ENCODE assay signal across 24 cellular contexts in genomic region chr10:76553700-76554470, GRCh38.
DNase-seq lines count a peak whose midpoint lies in the region; ATAC-seq and TF ChIP-seq lines count a peak whose summit lies in the region.
"Had no signal": no experiment of that assay in that cellular context is flagged by ENCODE, and none has a peak within 500 bp of the region (broad histone marks: within the 10 kb centered on the region; RNA-seq: fewer than 3 reads in every experiment).

No MANE protein-coding gene starts in this region.

- H3K4me1 Mint-ChIP-seq in nephron progenitor cell, result peaks cover 81% of the 10 kb centered on the region
- H3K4me1 Mint-ChIP-seq: activated naive CD4-positive, alpha-beta T cell treated with anti-CD3 and anti-CD28 coated beads, Interleukin-2, amount 50 U/mL, for 24 hours; naive thymus-derived CD4-positive, alpha-beta T cell; stimulated activated naive CD8-positive, alpha-beta T cell treated with anti-CD3 and anti-CD28 coated beads, Interleukin-15, amount 100 ng/mL, for 72 hours had no signal

- no peaks in the 10 kb centered on the region for H3K9me3 ChIP-seq in left ventricle myocardium inferior (replicated peaks)
- no peaks in the 10 kb centered on the region for H3K9me3 ChIP-seq in uterus
- H3K9me3 ChIP-seq: ovary, tibial artery had no signal

- H3K36me3 Mint-ChIP-seq in nephron progenitor cell (ENCODE audit: low read depth), result no peaks in the 10 kb centered on the region
- H3K36me3 Mint-ChIP-seq: activated naive CD4-positive, alpha-beta T cell treated with anti-CD3 and anti-CD28 coated beads, Interleukin-2, amount 50 U/mL, for 24 hours; CD8-positive, alpha-beta T cell; naive thymus-derived CD4-positive, alpha-beta T cell; WTC11 had no signal

- H3K4me3 ChIP-seq in left ventricle myocardium inferior (no peak overlapping the region), fibroblast of pulmonary artery (replicated peaks; ENCODE audit: low read depth, low read length) (no peak overlapping the region), uterus (no peak overlapping the region)
- H3K4me3 ChIP-seq: ovary, tibial artery had no signal

- H3K27me3 ChIP-seq in left ventricle myocardium inferior (ENCODE audit: low read depth), result no peaks in the 10 kb centered on the region
- H3K27me3 ChIP-seq in uterus, result no peaks in the 10 kb centered on the region
- H3K27me3 ChIP-seq: ovary, tibial artery had no signal

- H3K4me1 ChIP-seq in left ventricle myocardium inferior (peaks cover 24% of the 10 kb centered on the region), uterus (no peaks in the 10 kb centered on the region)

- no peaks in the 10 kb centered on the region for H3K27me3 Mint-ChIP-seq in nephron progenitor cell (ENCODE audit: low read depth, poor library complexity)
- H3K27me3 Mint-ChIP-seq: stimulated activated naive CD8-positive, alpha-beta T cell treated with anti-CD3 and anti-CD28 coated beads, Interleukin-15, amount 100 ng/mL, for 72 hours had no signal

- H3K27ac Mint-ChIP-seq in nephron progenitor cell, result peak overlapping the region; percentile 90
- H3K27ac Mint-ChIP-seq: activated naive CD4-positive, alpha-beta T cell treated with anti-CD3 and anti-CD28 coated beads, Interleukin-2, amount 50 U/mL, for 24 hours; CD8-positive, alpha-beta T cell; naive thymus-derived CD4-positive, alpha-beta T cell; WTC11 had no signal

- TF ChIP-seq CTCF in left ventricle myocardium inferior (IDR thresholded peaks at IDR 0.05; ENCODE audit: borderline replicate concordance), result no peak
- no peak for TF ChIP-seq CTCF in fibroblast of pulmonary artery (IDR thresholded peaks at IDR 0.05; ENCODE audit: low read length, missing control alignments)
- TF ChIP-seq CTCF in nephron progenitor cell (IDR thresholded peaks at IDR 0.05), result no peak
- no peak for TF ChIP-seq CTCF in uterus (IDR thresholded peaks at IDR 0.05)

- ATAC-seq in Right ventricle myocardium inferior (peak; percentile 51), GM21825 (IDR thresholded peaks at IDR 0.05; ENCODE audit: unreplicated experiment) (no peak), HG03469 (IDR thresholded peaks at IDR 0.05; ENCODE audit: unreplicated experiment) (no peak)
- ATAC-seq: CD8-positive, alpha-beta T cell; naive thymus-derived CD4-positive, alpha-beta T cell; sciatic nerve; stimulated activated naive CD8-positive, alpha-beta T cell treated with anti-CD3 and anti-CD28 coated beads, Interleukin-15, amount 100 ng/mL, for 72 hours; WTC11 had no signal

- no peak overlapping the region for H3K27ac ChIP-seq in left ventricle myocardium inferior (replicated peaks)
- H3K27ac ChIP-seq in uterus, result peak overlapping the region; percentile 50 to 72
- H3K27ac ChIP-seq: 22Rv1 had no signal

- H3K36me3 ChIP-seq in left ventricle myocardium inferior (no peaks in the 10 kb centered on the region), uterus (no peaks in the 10 kb centered on the region)
- H3K36me3 ChIP-seq: ovary, tibial artery had no signal

- DNase-seq in Right ventricle myocardium inferior (ENCODE audit: missing footprints), result no peak
- no peak for DNase-seq in left ventricle myocardium inferior
- peak; percentile 14 for DNase-seq in fibroblast of pulmonary artery (ENCODE audit: low read depth)
- no peak for DNase-seq in nephron progenitor cell
- DNase-seq in uterus, result no peak
- no peak for DNase-seq in HuH-7.5 (ENCODE audit: low spot score)
- DNase-seq: AML-193; CD8-positive, alpha-beta T cell; central memory CD4-positive, alpha-beta T cell; DMS 273 treated with DMSO at 0.1 percent for 48 hours; glutamatergic neuron; kidney glomerular epithelial cell; mesendoderm; naive thymus-derived CD4-positive, alpha-beta T cell; NCI-H524; stimulated activated naive CD8-positive, alpha-beta T cell treated with anti-CD3 and anti-CD28 coated beads, Interleukin-15, amount 100 ng/mL, for 72 hours; tibial artery had no signal

- no peak overlapping the region for H3K4me3 Mint-ChIP-seq in nephron progenitor cell
- H3K4me3 Mint-ChIP-seq: activated naive CD4-positive, alpha-beta T cell treated with anti-CD3 and anti-CD28 coated beads, Interleukin-2, amount 50 U/mL, for 24 hours; CD8-positive, alpha-beta T cell; naive thymus-derived CD4-positive, alpha-beta T cell; stimulated activated naive CD8-positive, alpha-beta T cell treated with anti-CD3 and anti-CD28 coated beads, Interleukin-15, amount 100 ng/mL, for 72 hours; WTC11 had no signal

- no peaks in the 10 kb centered on the region for H3K9me3 Mint-ChIP-seq in nephron progenitor cell
- H3K9me3 Mint-ChIP-seq: activated naive CD4-positive, alpha-beta T cell treated with anti-CD3 and anti-CD28 coated beads, Interleukin-2, amount 50 U/mL, for 24 hours; CD8-positive, alpha-beta T cell; stimulated activated naive CD8-positive, alpha-beta T cell treated with anti-CD3 and anti-CD28 coated beads, Interleukin-15, amount 100 ng/mL, for 72 hours; WTC11 had no signal

- intact Hi-C loops in Right ventricle myocardium inferior (cut with DNase I) (loop anchor here (5.0 to 10.0 kb wide), 2 partner anchors 351 to 428 kb away; no protein-coding TSS in a partner anchor), left ventricle myocardium inferior (cut with micrococcal nuclease) (no loop called here), uterus (cut with DNase I; ENCODE audit: low total_unique reads) (no loop called here)

- no peak for TF ChIP-seq POLR2A in uterus (IDR thresholded peaks at IDR 0.05)
